Comparison of ENCODE assay signal across 9 cellular contexts in the genomic region with DNA sequence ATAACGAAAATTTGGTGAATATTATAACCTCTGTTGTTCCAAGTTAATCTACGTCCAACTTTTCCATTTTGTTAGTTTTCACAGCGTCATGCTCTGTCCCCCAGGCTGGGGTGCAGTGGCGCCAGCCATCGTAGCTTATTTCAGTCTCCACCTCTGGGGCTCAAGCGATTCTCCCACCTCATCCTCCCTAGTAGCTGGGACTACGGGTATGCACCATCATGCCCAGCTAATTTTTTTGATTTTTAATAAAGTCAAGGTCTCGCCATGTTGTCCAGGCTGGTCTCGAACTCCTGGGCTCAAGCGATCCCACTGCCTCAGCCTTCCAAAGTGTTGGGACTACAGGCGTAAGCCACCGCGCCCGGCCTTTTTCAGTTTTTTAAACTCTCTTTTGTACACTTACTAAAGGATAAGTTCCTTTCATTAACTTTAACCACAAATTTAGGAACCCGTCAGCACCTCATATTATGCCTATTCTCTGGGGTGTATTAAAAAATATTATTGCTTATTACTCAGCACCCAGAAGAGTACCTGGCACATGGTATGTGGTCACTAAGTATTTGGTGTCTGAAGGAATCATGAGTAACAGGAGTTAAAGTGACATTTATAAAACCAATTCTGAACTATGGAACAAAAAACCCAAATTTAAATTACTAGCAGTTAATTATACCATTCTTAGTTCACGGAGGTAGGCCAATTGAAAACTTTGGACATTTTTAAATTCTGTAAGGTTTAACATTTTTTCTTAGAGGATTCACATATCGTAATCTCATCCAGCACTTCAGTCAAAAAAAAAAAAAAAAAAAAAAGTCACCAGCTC. TPM values are rescaled to one million over a fixed set of nuclear protein-coding genes. Genes with fewer than 3 reads are reported as not detected.
DNase-seq lines count a peak whose midpoint lies in the region; ATAC-seq and TF ChIP-seq lines count a peak whose summit lies in the region.
"Had no signal": no experiment of that assay in that cellular context is flagged by ENCODE, and none has a peak within 500 bp of the region (broad histone marks: within the 10 kb centered on the region; RNA-seq: fewer than 3 reads in every experiment).

No MANE protein-coding gene starts in this region.

- H3K4me2 ChIP-seq in osteoblast (ENCODE audit: insufficient read depth, low read length) (peak overlapping the region; percentile 89), Karpas-422 (ENCODE audit: low read depth, low read length, poor library complexity, severe bottlenecking) (no peak overlapping the region)

- H3K9me2 ChIP-seq in Karpas-422 (replicated peaks; ENCODE audit: insufficient read depth, low read length), result no peaks in the 10 kb centered on the region

- H3K79me2 ChIP-seq in osteoblast (ENCODE audit: insufficient read depth, low read length), result no peaks in the 10 kb centered on the region
- H3K79me2 ChIP-seq in Karpas-422 (ENCODE audit: low read length), result no peaks in the 10 kb centered on the region

- H4K20me1 ChIP-seq in osteoblast (ENCODE audit: insufficient read depth, low read length), result no peaks in the 10 kb centered on the region
- no peaks in the 10 kb centered on the region for H4K20me1 ChIP-seq in Karpas-422 (ENCODE audit: insufficient read depth, low read depth, low read length)

- no peaks in the 10 kb centered on the region for H3K27me3 ChIP-seq in osteoblast (ENCODE audit: insufficient read depth, low read length)
- no peaks in the 10 kb centered on the region for H3K27me3 ChIP-seq in Karpas-422 (ENCODE audit: low read length)
- H3K27me3 ChIP-seq: foreskin keratinocyte had no signal

- ATAC-seq in GM19397 (IDR thresholded peaks at IDR 0.05; ENCODE audit: unreplicated experiment), result no peak

- H3K9me3 ChIP-seq in osteoblast (ENCODE audit: low read depth, low read length) (no peaks in the 10 kb centered on the region), Karpas-422 (ENCODE audit: low read length) (no peaks in the 10 kb centered on the region)

- DNase-seq in RWPE1 (ENCODE audit: low spot score) (no peak), epithelial cell of proximal tubule (ENCODE audit: low read depth) (no peak), osteoblast (ENCODE audit: insufficient read length, low spot score, missing footprints) (no peak), Karpas-422 (no peak), HEK293T (ENCODE audit: extremely low spot score) (no peak), DMS 273 treated with DMSO at 0.1 percent for 48 hours (lab: John Stamatoyannopoulos, UW) (no peak)

- POLR2A ChIA-PET in RWPE1 (lab: Yijun Ruan, JAX; ENCODE audit: low non-redundant PET), result interaction anchor here (0.6 kb wide), 1 partner anchor 10 kb away, joined by 6 read pairs; no protein-coding TSS in a partner anchor
- POLR2A ChIA-PET in HEK293T (lab: Yijun Ruan, JAX), result interaction anchor here (0.5 to 3.0 kb wide), 15 partner anchors 8 to 592 kb away, joined by 3 to 18 read pairs (median 4); a partner anchor contains a TSS

- H2AFZ ChIP-seq in osteoblast (ENCODE audit: low read length), result peak overlapping the region; percentile 94
- H2AFZ ChIP-seq in Karpas-422 (ENCODE audit: low read length), result no peak overlapping the region

- H3K27ac ChIP-seq in C4-2B (peak overlapping the region; percentile 76), RWPE1 (peak overlapping the region; percentile 82), osteoblast (ENCODE audit: low read depth, low read length) (peak overlapping the region; percentile 84), Karpas-422 (ENCODE audit: low read length) (no peak overlapping the region)

- H3K4me3 ChIP-seq in epithelial cell of proximal tubule (ENCODE audit: low read depth, low read length), result peak overlapping the region; percentile 87
- H3K4me3 ChIP-seq in osteoblast (ENCODE audit: insufficient read depth, low read length), result peak overlapping the region; percentile 90
- no peak overlapping the region for H3K4me3 ChIP-seq in Karpas-422 (ENCODE audit: low read length)

- TF ChIP-seq CTCF in C4-2B (conservative IDR thresholded peaks at IDR 0.05) (no peak), RWPE1 (conservative IDR thresholded peaks at IDR 0.05; ENCODE audit: low read depth) (no peak), epithelial cell of proximal tubule (conservative IDR thresholded peaks at IDR 0.05; ENCODE audit: low read depth, low read length) (no peak), osteoblast (IDR thresholded peaks at IDR 0.05; ENCODE audit: extremely low read depth, low read depth, low read length) (no peak)

- H3K36me3 ChIP-seq in osteoblast (ENCODE audit: insufficient read depth, low read length) (no peaks in the 10 kb centered on the region), Karpas-422 (ENCODE audit: insufficient read depth, low read length) (no peaks in the 10 kb centered on the region)

- CTCF ChIA-PET in RWPE1 (lab: Yijun Ruan, JAX) (interaction anchor here (0.6 kb wide), 1 partner anchor 37 kb away, joined by 3 read pairs; no protein-coding TSS in a partner anchor), HEK293T (lab: Yijun Ruan, JAX) (interaction anchor here (0.6 to 1.8 kb wide), 7 partner anchors 24 to 591 kb away, joined by 3 to 6 read pairs (median 4); no protein-coding TSS in a partner anchor)

- H3K9ac ChIP-seq in Karpas-422 (ENCODE audit: low read length), result no peak overlapping the region

- H3K4me1 ChIP-seq in osteoblast (ENCODE audit: insufficient read depth, low read length) (no peaks in the 10 kb centered on the region), Karpas-422 (ENCODE audit: low read length) (no peaks in the 10 kb centered on the region)

TF ChIP-seq in HEK293T, 16 proteins besides CTCF, POLR2A, EP300 and RAD21:
- TF ChIP-seq FOXA1 (IDR thresholded peaks at IDR 0.05), result no peak
- TF ChIP-seq, protein P1, sequence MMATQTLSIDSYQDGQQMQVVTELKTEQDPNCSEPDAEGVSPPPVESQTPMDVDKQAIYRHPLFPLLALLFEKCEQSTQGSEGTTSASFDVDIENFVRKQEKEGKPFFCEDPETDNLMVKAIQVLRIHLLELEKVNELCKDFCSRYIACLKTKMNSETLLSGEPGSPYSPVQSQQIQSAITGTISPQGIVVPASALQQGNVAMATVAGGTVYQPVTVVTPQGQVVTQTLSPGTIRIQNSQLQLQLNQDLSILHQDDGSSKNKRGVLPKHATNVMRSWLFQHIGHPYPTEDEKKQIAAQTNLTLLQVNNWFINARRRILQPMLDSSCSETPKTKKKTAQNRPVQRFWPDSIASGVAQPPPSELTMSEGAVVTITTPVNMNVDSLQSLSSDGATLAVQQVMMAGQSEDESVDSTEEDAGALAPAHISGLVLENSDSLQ (IDR thresholded peaks at IDR 0.05), result no peak
- no peak for TF ChIP-seq ZNF384 (IDR thresholded peaks at IDR 0.05)

RNA-seq across cellular contexts. Expression of a gene that starts 0.9 kb away (rescaled TPM):
- 5.7 and 6.7 TPM in 2 replicates for total RNA-seq in epithelial cell of proximal tubule
- 9.0 and 9.7 TPM in 2 replicates for total RNA-seq in osteoblast
- not detected in 2 replicates for total RNA-seq in Karpas-422 (2014; rRNA removed; shearing (Covaris generic); ENCODE audit: low replicate concordance)

RNA-seq across cellular contexts. Expression of a gene that starts 24.4 kb away (rescaled TPM):
- 0.81 and 1.5 TPM in 2 replicates for total RNA-seq in epithelial cell of proximal tubule
- 0.29 and 0.72 TPM in 2 replicates for total RNA-seq in osteoblast
- 1.5 and 9.2 TPM in 2 replicates for total RNA-seq in Karpas-422 (2014; rRNA removed; shearing (Covaris generic); ENCODE audit: low replicate concordance)
